1 cellular context compared by ENCODE assay signal in genomic region chr2:187117483-187117882, GRCh38.
TF ChIP-seq lines count a peak whose summit lies in the region.

No MANE protein-coding gene starts in this region.

TF ChIP-seq in HCT116, 20 proteins besides CTCF, POLR2A, EP300 and RAD21 (continued from another document):
- TF ChIP-seq SRF (IDR thresholded peaks at IDR 0.05; ENCODE audit: low read depth) (no peak), EZH2phosphoT487 (IDR thresholded peaks at IDR 0.05; ENCODE audit: borderline replicate concordance) (no peak), ZFX (IDR thresholded peaks at IDR 0.05) (no peak), ZBTB33 (IDR thresholded peaks at IDR 0.05; ENCODE audit: extremely low read depth, insufficient replicate concordance, low read length) (no peak), YY1 (IDR thresholded peaks at IDR 0.05; ENCODE audit: extremely low read depth, insufficient replicate concordance, low read depth, low read length) (no peak), EGR1 (IDR thresholded peaks at IDR 0.05; ENCODE audit: low read depth) (no peak), CBX3 (IDR thresholded peaks at IDR 0.05; ENCODE audit: low read depth) (no peak), JUND (IDR thresholded peaks at IDR 0.05) (no peak), FOSL1 (IDR thresholded peaks at IDR 0.05; ENCODE audit: low read depth) (no peak), TCF7L2 (IDR thresholded peaks at IDR 0.05; ENCODE audit: borderline replicate concordance, extremely low read depth, insufficient read depth, insufficient read length) (no peak), ZNF274 (IDR thresholded peaks at IDR 0.05; ENCODE audit: low read depth, low read length) (no peak), SIN3A (IDR thresholded peaks at IDR 0.05; ENCODE audit: low read depth) (no peak), EZH2 (IDR thresholded peaks at IDR 0.05) (no peak), ATF3 (IDR thresholded peaks at IDR 0.05) (no peak), MAX (IDR thresholded peaks at IDR 0.05) (no peak), REST (IDR thresholded peaks at IDR 0.05; ENCODE audit: low read depth) (no peak)
